Comparison of ENCODE assay signal across 19 cellular contexts in the genomic region with DNA sequence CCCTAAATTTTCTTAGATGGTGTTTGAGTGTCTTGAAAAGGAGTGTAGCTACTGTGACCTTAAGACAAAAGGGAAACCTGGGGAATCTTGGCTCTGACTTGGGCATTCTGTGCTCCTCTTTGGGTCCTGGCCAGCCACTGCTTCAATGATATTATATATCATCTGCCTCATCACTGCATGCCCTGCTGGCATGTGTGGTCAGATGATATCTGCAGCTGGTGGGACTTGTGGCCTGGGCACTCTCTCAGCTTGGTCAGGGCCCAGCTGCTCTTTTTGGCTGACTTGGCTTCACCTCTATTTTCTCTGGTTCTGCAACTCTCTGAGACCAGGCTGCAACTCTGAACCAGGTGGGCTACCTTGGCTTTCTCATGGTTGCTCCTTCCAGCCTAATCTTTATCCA.
DNase-seq lines count a peak whose midpoint lies in the region; ATAC-seq, FAIRE-seq and TF ChIP-seq lines count a peak whose summit lies in the region.
"Had no signal": no experiment of that assay in that cellular context is flagged by ENCODE, and none has a peak within 500 bp of the region (broad histone marks: within the 10 kb centered on the region; RNA-seq: fewer than 3 reads in every experiment).

No MANE protein-coding gene starts in this region.

- FAIRE-seq in H1 (lab: Jason Lieb, UNC): no peak
- FAIRE-seq: D721Med, GM12891, GM18507 had no signal

- peaks cover 0 to 28% (median 9%) of the 10 kb centered on the region in 8 donors for H3K9me3 Mint-ChIP-seq in CD4-positive, alpha-beta memory T cell

- no peak overlapping the region for H3K23ac ChIP-seq in H1 (ENCODE audit: insufficient read length)

- no peak overlapping the region for H2BK20ac ChIP-seq in H1 (ENCODE audit: low read length)

- no peak overlapping the region for H3K4me2 ChIP-seq in H1 (ENCODE audit: insufficient read depth in 1 of 2, low read depth in 2 of 2, low read length in 2 of 2)

- H3K4me1 ChIP-seq in H1 (replicated peaks in 1 of 4; ENCODE audit: control insufficient read depth in 3 of 4, insufficient read depth in 4 of 4, low read length in 3 of 4): peaks cover 0 to 3% (median 0%) of the 10 kb centered on the region in 4 experiments; a peak in 2 of 7 replicates
- H3K4me1 ChIP-seq in psoas muscle: peaks cover 7% of the 10 kb centered on the region
- no peaks in the 10 kb centered on the region for H3K4me1 ChIP-seq in CD4-positive, alpha-beta memory T cell (ENCODE audit: insufficient read depth, low read length)
- no peaks in the 10 kb centered on the region for H3K4me1 ChIP-seq in spleen

- H3K36me3 ChIP-seq in H1 (ENCODE audit: control insufficient read depth in 2 of 4, insufficient read depth in 4 of 4, low read length in 3 of 4): no peaks in the 10 kb centered on the region
- no peaks in the 10 kb centered on the region for H3K36me3 ChIP-seq in psoas muscle (ENCODE audit: insufficient read depth in 1 of 2, low read depth in 1 of 2)
- no peaks in the 10 kb centered on the region for H3K36me3 ChIP-seq in CD4-positive, alpha-beta memory T cell (ENCODE audit: insufficient read depth, low read length)
- no peaks in the 10 kb centered on the region for H3K36me3 ChIP-seq in spleen

- no peaks in the 10 kb centered on the region for H3K4me1 Mint-ChIP-seq in CD4-positive, alpha-beta memory T cell
- H3K4me1 Mint-ChIP-seq: CD4-positive, CD25-positive, alpha-beta regulatory T cell; CD8-positive, alpha-beta memory T cell had no signal

- no peak overlapping the region for H3K56ac ChIP-seq in H1 (replicated peaks; ENCODE audit: insufficient read length, low read depth, low read length)

- ATAC-seq in psoas muscle (peak; percentile 83 to 99 (median 96)), GM21360 (IDR thresholded peaks at IDR 0.05; ENCODE audit: unreplicated experiment) (no peak)
- ATAC-seq: HCT116 had no signal

- TF ChIP-seq EP300 in H1 (IDR thresholded peaks at IDR 0.05; ENCODE audit: borderline replicate concordance in 1 of 2, low read depth in 2 of 2, low read length in 2 of 2): no peak

- intact Hi-C loops in psoas muscle (cut with DNase I) (no loop called here), spleen (cut with DNase I; ENCODE audit: low total_unique reads) (no loop called here)
- intact Hi-C loops in CD4-positive, alpha-beta memory T cell (cut with micrococcal nuclease): no loop called here

- no peaks in the 10 kb centered on the region for H3K9me3 ChIP-seq in H1 (ENCODE audit: insufficient read depth in 2 of 2, low read depth in 1 of 2, low read length in 1 of 2)
- H3K9me3 ChIP-seq in psoas muscle: no peaks in the 10 kb centered on the region
- no peaks in the 10 kb centered on the region for H3K9me3 ChIP-seq in CD4-positive, alpha-beta memory T cell (ENCODE audit: control insufficient read depth in 1 of 2, low read length in 2 of 2)
- peaks cover 0 to 5% (median 0%) of the 10 kb centered on the region in 8 donors for H3K9me3 ChIP-seq in spleen

- no peak overlapping the region for H2BK12ac ChIP-seq in H1 (ENCODE audit: low read depth, low read length)

- DNase-seq in M059J (ENCODE audit: low read depth) (peak; percentile 18), H1 (ENCODE audit: low read depth in 1 of 2, low spot score in 2 of 2) (no peak), psoas muscle (peak in 1 of 2 donors; percentile 42), NCI-H526 treated with DMSO at 0.1 percent for 48 hours (lab: John Stamatoyannopoulos, UW) (no peak), spleen (no peak)
- DNase-seq in CD4-positive, alpha-beta memory T cell: no peak
- DNase-seq: C1 segment of cervical spinal cord; CD4-positive, CD25-positive, alpha-beta regulatory T cell; CD8-positive, alpha-beta memory T cell; DMS 273 treated with DMSO at 0.1 percent for 48 hours; DMS79; GF-D8; GM23248; H9 had no signal

- no peaks in the 10 kb centered on the region for H3K79me1 ChIP-seq in H1 (ENCODE audit: low read depth, low read length)

- H3K23me2 ChIP-seq in H1 (ENCODE audit: low read depth, low read length): no peaks in the 10 kb centered on the region

- no peak overlapping the region for H4K91ac ChIP-seq in H1 (replicated peaks; ENCODE audit: insufficient read length, low read length)

- H3K36me3 Mint-ChIP-seq in CD4-positive, alpha-beta memory T cell: no peaks in the 10 kb centered on the region
- H3K36me3 Mint-ChIP-seq: CD4-positive, CD25-positive, alpha-beta regulatory T cell; CD8-positive, alpha-beta memory T cell had no signal

- no peak for TF ChIP-seq CTCF in H1 (IDR thresholded peaks at IDR 0.05; ENCODE audit: control extremely low read depth in 1 of 3, insufficient read depth in 1 of 3, low read depth in 1 of 3, low read length in 3 of 3)
- no peak for TF ChIP-seq CTCF in psoas muscle (IDR thresholded peaks at IDR 0.05)
- TF ChIP-seq CTCF in spleen (IDR thresholded peaks at IDR 0.05 in 8 of 11, conservative IDR thresholded peaks at IDR 0.05 in 3 of 11): no peak

- H3K27me3 ChIP-seq in H1 (replicated peaks in 1 of 4; ENCODE audit: control insufficient read depth in 3 of 4, extremely low read depth in 1 of 4, insufficient read depth in 3 of 4, low read length in 3 of 4): no peaks in the 10 kb centered on the region
- H3K27me3 ChIP-seq in psoas muscle (ENCODE audit: insufficient read depth in 3 of 3, low read length in 2 of 3): no peaks in the 10 kb centered on the region
- H3K27me3 ChIP-seq in CD4-positive, alpha-beta memory T cell (ENCODE audit: insufficient read depth, low read length): no peaks in the 10 kb centered on the region
- H3K27me3 ChIP-seq in spleen (replicated peaks in 1 of 7): no peaks in the 10 kb centered on the region

- no peak overlapping the region for H3K4ac ChIP-seq in H1 (replicated peaks; ENCODE audit: insufficient read length, low read depth, low read length)

- H2AFZ ChIP-seq in H1 (ENCODE audit: low read length): 0 out of 2 replicates have a peak overlapping the region, but pooled peaks have one; percentile 2
- H2AFZ ChIP-seq: GM23248 had no signal

- no peak overlapping the region for H3K18ac ChIP-seq in H1 (ENCODE audit: extremely low read depth, low read length)

- POLR2A ChIA-PET in H1 (lab: Charles Lee; ENCODE audit: partially characterized antibody): no interaction called here
- POLR2A ChIA-PET in CD4-positive, alpha-beta memory T cell (lab: Charles Lee; ENCODE audit: partially characterized antibody): no interaction called here

- no peak overlapping the region for H2AK5ac ChIP-seq in H1 (ENCODE audit: low read depth, low read length)

- no peak overlapping the region for H3K9ac ChIP-seq in H1 (replicated peaks in 1 of 4; ENCODE audit: extremely low read depth in 1 of 4, low read depth in 3 of 4, low read length in 3 of 4)
- H3K9ac ChIP-seq: GM23248 had no signal

- H3K14ac ChIP-seq in H1 (ENCODE audit: insufficient read length): no peak overlapping the region

- H3K27ac ChIP-seq in H1 (ENCODE audit: low read depth, low read length) (no peak overlapping the region), psoas muscle (no peak overlapping the region), spleen (no peak overlapping the region)
- no peak overlapping the region for H3K27ac ChIP-seq in CD4-positive, alpha-beta memory T cell (ENCODE audit: low read depth, low read length)
- H3K27ac ChIP-seq: GM23248 had no signal

- no peaks in the 10 kb centered on the region for H4K20me1 ChIP-seq in H1 (replicated peaks in 1 of 2; ENCODE audit: control insufficient read depth in 1 of 2, insufficient read depth in 2 of 2, low read length in 2 of 2)

- TF ChIP-seq POLR2A in H1 (IDR thresholded peaks at IDR 0.05; ENCODE audit: control extremely low read depth in 1 of 2, low read depth in 2 of 2, low read length in 2 of 2): no peak
- no peak for TF ChIP-seq POLR2A in spleen (IDR thresholded peaks at IDR 0.05)

- H3K4me3 ChIP-seq in H1 (ENCODE audit: extremely low read depth in 1 of 4, insufficient read depth in 2 of 4, low read depth in 3 of 4, low read length in 4 of 4): no peak overlapping the region
- H3K4me3 ChIP-seq in psoas muscle: no peak overlapping the region
- no peak overlapping the region for H3K4me3 ChIP-seq in CD4-positive, alpha-beta memory T cell (ENCODE audit: low read length in 2 of 2)
- H3K4me3 ChIP-seq in spleen: no peak overlapping the region
- H3K4me3 ChIP-seq: GM23248 had no signal

- no peaks in the 10 kb centered on the region for H3K27me3 Mint-ChIP-seq in CD4-positive, alpha-beta memory T cell
- H3K27me3 Mint-ChIP-seq: CD4-positive, CD25-positive, alpha-beta regulatory T cell had no signal

- H4K8ac ChIP-seq in H1 (ENCODE audit: extremely low read depth, insufficient read depth, low read length): no peak overlapping the region

- CTCF ChIA-PET in H1 (lab: Charles Lee; ENCODE audit: partially characterized antibody): interaction anchor here (0.9 to 1.6 kb wide), 2 partner anchors 10 to 52 kb away, joined by 3 to 4 read pairs; no protein-coding TSS in a partner anchor
- CTCF ChIA-PET in CD4-positive, alpha-beta memory T cell (lab: Charles Lee; ENCODE audit: partially characterized antibody): no interaction called here

- no peak for TF ChIP-seq RAD21 in H1 (IDR thresholded peaks at IDR 0.05 in 1 of 2, conservative IDR thresholded peaks at IDR 0.05 in 1 of 2; ENCODE audit: low read depth in 2 of 2, low read length in 2 of 2)

- H2BK120ac ChIP-seq in H1 (replicated peaks; ENCODE audit: low read depth, low read length): no peak overlapping the region

- H3K79me2 ChIP-seq in H1 (ENCODE audit: control insufficient read depth in 1 of 2, insufficient read depth in 2 of 2, low read length in 2 of 2): no peaks in the 10 kb centered on the region; a peak in 1 of 4 replicates

- no peak overlapping the region for H4K5ac ChIP-seq in H1 (ENCODE audit: insufficient read length, low read depth, low read length)

- no peak overlapping the region for H2BK5ac ChIP-seq in H1 (ENCODE audit: low read depth, low read length)

- H2BK15ac ChIP-seq in H1 (ENCODE audit: low read length): no peak overlapping the region

- H3K27ac Mint-ChIP-seq in CD4-positive, alpha-beta memory T cell: no peak overlapping the region
- H3K27ac Mint-ChIP-seq: CD4-positive, CD25-positive, alpha-beta regulatory T cell; CD8-positive, alpha-beta memory T cell had no signal

- H3K4me3 Mint-ChIP-seq in CD4-positive, alpha-beta memory T cell: no peak overlapping the region
- H3K4me3 Mint-ChIP-seq: CD4-positive, CD25-positive, alpha-beta regulatory T cell; CD8-positive, alpha-beta memory T cell; H9 had no signal

TF ChIP-seq in H1, 55 proteins besides CTCF, POLR2A, EP300 and RAD21:
- TF ChIP-seq HDAC6 (IDR thresholded peaks at IDR 0.05; ENCODE audit: low read depth, low read length) (no peak), TAF7 (optimal IDR thresholded peaks at IDR 0.05; ENCODE audit: borderline replicate concordance, low read depth, low read length) (no peak), TAF1 (IDR thresholded peaks at IDR 0.05; ENCODE audit: low read depth, low read length) (no peak), ASH2L (IDR thresholded peaks at IDR 0.05; ENCODE audit: low read length) (no peak), JUND (IDR thresholded peaks at IDR 0.05; ENCODE audit: low read length) (no peak), CHD1 (IDR thresholded peaks at IDR 0.05; ENCODE audit: low read depth, low read length) (no peak), SP4 (IDR thresholded peaks at IDR 0.05; ENCODE audit: low read length) (no peak), SUZ12 (IDR thresholded peaks at IDR 0.05; ENCODE audit: low read length) (no peak), CBX8 (IDR thresholded peaks at IDR 0.05; ENCODE audit: borderline replicate concordance, low read depth, low read length) (no peak)
